Comparison of ENCODE assay signal across 24 cellular contexts in the genomic region with DNA sequence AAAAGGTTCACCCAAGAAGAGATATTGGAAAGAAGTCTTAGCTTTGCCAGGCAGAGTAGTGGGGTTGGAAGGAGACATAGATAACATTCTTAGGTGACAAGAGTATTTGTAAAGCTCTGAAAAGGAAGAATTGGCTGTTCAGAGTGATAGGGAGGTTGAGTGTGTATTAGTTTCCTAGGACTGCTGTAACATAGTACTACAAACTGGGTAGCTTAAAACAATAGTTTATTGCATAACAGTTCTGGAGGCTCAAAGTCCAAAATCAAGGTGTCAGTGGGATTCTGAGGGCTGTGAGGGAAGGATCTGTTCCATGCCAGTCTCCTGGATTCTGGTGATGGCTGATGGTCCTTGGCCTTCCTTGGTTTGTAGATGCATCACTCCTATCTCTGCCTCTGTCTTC.
"Had no signal": no experiment of that assay in that cellular context is flagged by ENCODE, and none has a peak within 500 bp of the region (broad histone marks: within the 10 kb centered on the region; RNA-seq: fewer than 3 reads in every experiment).

No MANE protein-coding gene starts in this region.

- H3K4me3 ChIP-seq: MG63, SJSA1, SK-N-MC had no signal

- H3K27ac ChIP-seq: HL-60, SJSA1, SK-N-MC had no signal

- H3K27me3 ChIP-seq: MG63, SJSA1 had no signal

- H3K9me3 ChIP-seq: MG63, SJSA1 had no signal

- DNase-seq: Karpas-422, KG1, MG63, NCI-H1092, NCI-H1105 treated with DMSO at 0.1 percent for 48 hours, NCI-H1417 treated with DMSO at 0.1 percent for 48 hours, NCI-H146, NCI-H1694 treated with DMSO at 0.1 percent for 48 hours, NCI-H1930, NCI-H2081 treated with DMSO at 0.1 percent for 48 hours, NCI-H2171, NCI-H226, NCI-H446, NCI-H510A, NCI-H524 treated with DMSO at 0.1 percent for 48 hours, NCI-H69, NCI-H774, Right ventricle myocardium superior, RPMI8226, SIG-M5, SW 1271 had no signal

- H3K36me3 ChIP-seq: MG63, SJSA1 had no signal
